In the genomic region with DNA sequence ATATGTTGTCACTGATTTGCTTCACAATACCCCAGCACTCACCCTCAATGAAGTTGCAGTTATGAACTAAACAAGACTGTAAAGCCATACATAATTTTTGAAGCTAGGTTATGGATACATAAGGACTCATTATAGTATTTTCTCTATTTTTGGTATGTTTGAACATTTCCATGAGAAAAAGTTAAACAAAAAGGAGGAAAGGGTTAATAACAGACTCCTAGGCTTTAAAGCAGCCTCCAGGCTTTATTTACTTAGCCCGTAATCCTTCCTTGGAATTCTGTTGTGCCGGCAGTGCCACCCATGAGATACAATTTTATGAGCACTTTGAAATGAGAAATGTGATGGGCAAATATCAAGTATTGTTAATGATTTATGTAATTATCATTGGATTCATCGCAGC, we compare ENCODE assay signal across 1 cellular context.
TF ChIP-seq lines count a peak whose summit lies in the region.

No MANE protein-coding gene starts in this region.

TF ChIP-seq in GM23338, 12 proteins besides CTCF, POLR2A, EP300 and RAD21 (continued from another document):
- TF ChIP-seq, protein P1, sequence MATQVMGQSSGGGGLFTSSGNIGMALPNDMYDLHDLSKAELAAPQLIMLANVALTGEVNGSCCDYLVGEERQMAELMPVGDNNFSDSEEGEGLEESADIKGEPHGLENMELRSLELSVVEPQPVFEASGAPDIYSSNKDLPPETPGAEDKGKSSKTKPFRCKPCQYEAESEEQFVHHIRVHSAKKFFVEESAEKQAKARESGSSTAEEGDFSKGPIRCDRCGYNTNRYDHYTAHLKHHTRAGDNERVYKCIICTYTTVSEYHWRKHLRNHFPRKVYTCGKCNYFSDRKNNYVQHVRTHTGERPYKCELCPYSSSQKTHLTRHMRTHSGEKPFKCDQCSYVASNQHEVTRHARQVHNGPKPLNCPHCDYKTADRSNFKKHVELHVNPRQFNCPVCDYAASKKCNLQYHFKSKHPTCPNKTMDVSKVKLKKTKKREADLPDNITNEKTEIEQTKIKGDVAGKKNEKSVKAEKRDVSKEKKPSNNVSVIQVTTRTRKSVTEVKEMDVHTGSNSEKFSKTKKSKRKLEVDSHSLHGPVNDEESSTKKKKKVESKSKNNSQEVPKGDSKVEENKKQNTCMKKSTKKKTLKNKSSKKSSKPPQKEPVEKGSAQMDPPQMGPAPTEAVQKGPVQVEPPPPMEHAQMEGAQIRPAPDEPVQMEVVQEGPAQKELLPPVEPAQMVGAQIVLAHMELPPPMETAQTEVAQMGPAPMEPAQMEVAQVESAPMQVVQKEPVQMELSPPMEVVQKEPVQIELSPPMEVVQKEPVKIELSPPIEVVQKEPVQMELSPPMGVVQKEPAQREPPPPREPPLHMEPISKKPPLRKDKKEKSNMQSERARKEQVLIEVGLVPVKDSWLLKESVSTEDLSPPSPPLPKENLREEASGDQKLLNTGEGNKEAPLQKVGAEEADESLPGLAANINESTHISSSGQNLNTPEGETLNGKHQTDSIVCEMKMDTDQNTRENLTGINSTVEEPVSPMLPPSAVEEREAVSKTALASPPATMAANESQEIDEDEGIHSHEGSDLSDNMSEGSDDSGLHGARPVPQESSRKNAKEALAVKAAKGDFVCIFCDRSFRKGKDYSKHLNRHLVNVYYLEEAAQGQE (IDR thresholded peaks at IDR 0.05; ENCODE audit: unreplicated experiment), result no peak
